1 cellular context compared by ENCODE assay signal in the genomic region with DNA sequence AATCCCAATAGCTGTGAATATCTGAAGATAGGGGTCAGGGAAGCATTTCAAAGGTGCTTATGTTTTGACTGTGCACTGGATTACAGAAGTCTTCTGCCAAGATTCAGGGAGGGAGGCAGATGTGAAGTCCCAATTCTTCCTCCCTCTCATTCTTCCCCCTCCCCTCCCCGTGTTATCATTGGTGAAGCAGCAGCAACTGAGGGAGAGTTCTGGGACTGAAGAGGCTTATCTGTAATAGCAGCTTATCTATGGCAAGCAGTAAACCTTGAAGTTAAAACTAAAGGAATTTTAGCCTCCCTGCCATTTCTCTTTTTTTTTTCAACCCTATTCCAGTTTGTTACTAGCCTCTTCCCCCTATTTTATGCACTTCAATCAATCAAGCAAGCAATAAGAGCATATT.
TF ChIP-seq lines count a peak whose summit lies in the region.

No MANE protein-coding gene starts in this region.

TF ChIP-seq in K562, 482 proteins besides CTCF, POLR2A, EP300 and RAD21 (continued from another document):
- TF ChIP-seq MBD2 (IDR thresholded peaks at IDR 0.05; ENCODE audit: borderline replicate concordance, low read depth), result peak; percentile 42; the same call in 1 of the 2 replicates
- TF ChIP-seq RCOR1 (IDR thresholded peaks at IDR 0.05; ENCODE audit: borderline replicate concordance in 1 of 2, low read depth in 2 of 2, low read length in 2 of 2), result peak in 1 of 2 experiments; percentile 89; a peak in 2 of 4 replicates
